Comparison of ENCODE assay signal across 12 cellular contexts in the genomic region with DNA sequence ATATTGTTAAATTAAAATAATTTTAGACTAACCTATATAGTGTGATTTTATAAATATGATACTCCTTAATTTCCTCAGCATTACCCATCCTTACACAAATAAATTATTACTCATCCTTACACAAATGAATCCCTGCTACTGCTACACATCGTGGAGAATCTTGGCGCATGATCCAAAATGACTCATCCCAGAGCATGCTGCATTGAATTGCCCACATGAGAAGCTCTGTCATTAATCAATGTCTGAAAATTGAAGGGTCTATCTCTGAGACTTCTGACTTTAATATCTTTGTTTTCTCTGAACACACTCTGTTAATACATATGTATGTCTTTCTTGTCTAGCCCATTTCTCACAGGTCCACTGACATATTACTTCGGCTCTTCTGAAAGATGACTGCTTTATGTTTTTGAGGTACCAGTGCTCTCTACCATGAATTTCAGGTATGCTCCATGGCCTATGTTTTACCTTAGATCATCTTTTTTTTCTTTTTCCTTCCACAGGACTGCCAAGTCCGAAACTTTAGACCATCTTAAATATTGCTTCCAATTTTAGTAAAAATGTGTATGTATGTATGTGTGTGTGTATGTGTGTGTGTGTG. TPM values are rescaled to one million over a fixed set of nuclear protein-coding genes. Genes with fewer than 3 reads are reported as not detected.
DNase-seq lines count a peak whose midpoint lies in the region; ATAC-seq, FAIRE-seq and TF ChIP-seq lines count a peak whose summit lies in the region.
"Had no signal": no experiment of that assay in that cellular context is flagged by ENCODE, and none has a peak within 500 bp of the region (broad histone marks: within the 10 kb centered on the region; RNA-seq: fewer than 3 reads in every experiment).

No MANE protein-coding gene starts in this region.

- H4K20me1 ChIP-seq in fibroblast of lung (ENCODE audit: control insufficient read depth, extremely low read depth, insufficient read depth, low read length) = no peaks in the 10 kb centered on the region
- H4K20me1 ChIP-seq: BLaER1 treated with 17β-estradiol and CSF1 and Interleukin-3, amounts not matched to agents 10 nM and 100 nM had no signal

- H2AFZ ChIP-seq in fibroblast of lung (ENCODE audit: low read length) = no peak overlapping the region

- no peak for TF ChIP-seq POLR2A in H54 (IDR thresholded peaks at IDR 0.05; ENCODE audit: low read depth, low read length)

- in situ Hi-C loops in SK-MEL-5 (cut with HindIII; ENCODE audit: low pct_unique_long_range_greater_than_20kb, low sequenced_read_pairs) = no loop called here

- H3K36me3 ChIP-seq in fibroblast of lung (ENCODE audit: control insufficient read depth, insufficient read depth, low read length) = no peaks in the 10 kb centered on the region
- H3K36me3 ChIP-seq: BLaER1 treated with 17β-estradiol and CSF1 and Interleukin-3, amounts not matched to agents 10 nM and 100 nM had no signal

- H3K4me1 ChIP-seq in fibroblast of lung (ENCODE audit: control insufficient read depth, extremely low read depth, insufficient read depth, low read length) = no peaks in the 10 kb centered on the region
- H3K4me1 ChIP-seq: BLaER1 treated with 17β-estradiol and CSF1 and Interleukin-3, amounts not matched to agents 10 nM and 100 nM had no signal

- TF ChIP-seq CTCF in fibroblast of lung (conservative IDR thresholded peaks at IDR 0.05 in 1 of 2, IDR thresholded peaks at IDR 0.05 in 1 of 2; ENCODE audit: low read depth in 1 of 2, low read length in 2 of 2) = no peak

- H3K27ac ChIP-seq in fibroblast of lung (ENCODE audit: insufficient read depth, low read length) = no peak overlapping the region
- H3K27ac ChIP-seq: BLaER1 treated with 17β-estradiol and CSF1 and Interleukin-3, amounts not matched to agents 10 nM and 100 nM had no signal

- no peaks in the 10 kb centered on the region for H3K27me3 ChIP-seq in fibroblast of lung (ENCODE audit: control insufficient read depth, insufficient read depth, low read length)
- H3K27me3 ChIP-seq: BLaER1 treated with 17β-estradiol and CSF1 and Interleukin-3, amounts not matched to agents 10 nM and 100 nM had no signal

- no peak overlapping the region for H3K9ac ChIP-seq in fibroblast of lung (ENCODE audit: insufficient read depth, low read length)
- H3K9ac ChIP-seq: BLaER1 treated with 17β-estradiol and CSF1 and Interleukin-3, amounts not matched to agents 10 nM and 100 nM had no signal

- H3K9me3 ChIP-seq in fibroblast of lung (ENCODE audit: control insufficient read depth, insufficient read depth, low read depth, low read length) = no peaks in the 10 kb centered on the region

- ATAC-seq in GM18861 (IDR thresholded peaks at IDR 0.05; ENCODE audit: unreplicated experiment) = no peak
- ATAC-seq in stimulated activated naive CD8-positive, alpha-beta T cell treated with anti-CD3 and anti-CD28 coated beads, Interleukin-15, Interleukin-2, amounts not matched to agents 100 U/mL and 50 U/mL, for 24 hours = no peak

- no peak overlapping the region for H3K4me2 ChIP-seq in fibroblast of lung (ENCODE audit: extremely low read depth, insufficient read depth, low read length)
- H3K4me2 ChIP-seq: BLaER1 treated with 17β-estradiol and CSF1 and Interleukin-3, amounts not matched to agents 10 nM and 100 nM had no signal

- H3K4me3 ChIP-seq in fibroblast of lung (replicated peaks in 1 of 4; ENCODE audit: control extremely low read depth in 1 of 4, insufficient read depth in 1 of 4, low read depth in 3 of 4, low read length in 4 of 4) = no peak overlapping the region
- H3K4me3 ChIP-seq: BLaER1 treated with 17β-estradiol and CSF1 and Interleukin-3, amounts not matched to agents 10 nM and 100 nM had no signal

- no peak for FAIRE-seq in H54 (lab: Jason Lieb, UNC)

- DNase-seq in A172 (ENCODE audit: low spot score) (peak; percentile 67), H54 (ENCODE audit: insufficient read length, low spot score) (peak; percentile 6), SK-MEL-5 (ENCODE audit: low read depth, low spot score) (peak; percentile 37), fibroblast of lung (ENCODE audit: low read depth in 2 of 2) (peak; percentile 88 to 92), NCI-H1436 (lab: John Stamatoyannopoulos, UW) (no peak)
- no peak for DNase-seq in stimulated activated naive CD8-positive, alpha-beta T cell treated with anti-CD3 and anti-CD28 coated beads, Interleukin-15, Interleukin-2, amounts not matched to agents 100 U/mL and 50 U/mL, for 24 hours
- DNase-seq in activated CD4-positive, alpha-beta T cell treated with anti-CD3 and anti-CD28 coated beads for 1 hour = no peak
- DNase-seq: activated T-cell treated with anti-CD3 and anti-CD28 coated beads, Interleukin-2, amount 50 U/mL, for 48 hours; cerebellar nuclear complex; stimulated activated CD4-positive, alpha-beta T cell treated with anti-CD3 and anti-CD28 coated beads, Interleukin-15, amount 100 ng/mL, for 24 hours had no signal

- no peaks in the 10 kb centered on the region for H3K79me2 ChIP-seq in fibroblast of lung (ENCODE audit: control insufficient read depth, insufficient read depth, low read length)

RNA-seq across cellular contexts. Expression of a gene that starts 15.7 kb away (rescaled TPM):
- total RNA-seq in A172 (2014; rRNA removed; shearing (Covaris generic)) = not detected in 2 replicates
- not detected in 2 replicates for total RNA-seq in SK-MEL-5 (2014; rRNA removed; shearing (Covaris generic))
- not detected in 2 replicates for polyA plus RNA-seq in SK-MEL-5 (2015; cell fraction: cytosol; rRNA removed)
- polyA plus RNA-seq in SK-MEL-5 (2015; cell fraction: nucleus; rRNA removed) = not detected in 2 replicates
- total RNA-seq in fibroblast of lung = not detected in 2 replicates
- polyA plus RNA-seq in fibroblast of lung = not detected in 2 replicates
- polyA plus RNA-seq in fibroblast of lung (2012) = not detected in 2 replicates
- not detected in 2 replicates for polyA minus RNA-seq in fibroblast of lung (ENCODE audit: low replicate concordance)

RNA-seq across cellular contexts. Expression of a gene that starts 44.9 kb away (rescaled TPM):
- 10.4 and 10.9 TPM in 2 replicates for total RNA-seq in A172 (2014; rRNA removed; shearing (Covaris generic))
- total RNA-seq in SK-MEL-5 (2014; rRNA removed; shearing (Covaris generic)) = 11.7 and 13.0 TPM in 2 replicates
- 10.2 and 10.5 TPM in 2 replicates for polyA plus RNA-seq in SK-MEL-5 (2015; cell fraction: cytosol; rRNA removed)
- 26.8 and 29.1 TPM in 2 replicates for polyA plus RNA-seq in SK-MEL-5 (2015; cell fraction: nucleus; rRNA removed)
- 13.6 and 28.4 TPM in 2 replicates for total RNA-seq in fibroblast of lung
- 13.4 and 13.8 TPM in 2 replicates for polyA plus RNA-seq in fibroblast of lung
- 7.6 and 8.0 TPM in 2 replicates for polyA plus RNA-seq in fibroblast of lung (2012)
- polyA minus RNA-seq in fibroblast of lung (ENCODE audit: low replicate concordance) = 7.5 and 32.5 TPM in 2 replicates

Comparison
In these comparisons a context has a peak if more than half of its experiments do, and no peak if none do; other contexts are left out.
1. DNase-seq: peak in A172 (single experiment), H54 (single experiment), SK-MEL-5 (single experiment) and fibroblast of lung (2 of 2); none in stimulated activated naive CD8-positive, alpha-beta T cell treated with anti-CD3 and anti-CD28 coated beads, Interleukin-15, Interleukin-2, amounts not matched to agents 100 U/mL and 50 U/mL, for 24 hours (single experiment), activated CD4-positive, alpha-beta T cell treated with anti-CD3 and anti-CD28 coated beads for 1 hour (single experiment) and NCI-H1436 (single experiment).